In genomic region chr17:81889602-81890001, GRCh38 we compare ENCODE assay signal across 8 cellular contexts. TPM values are rescaled to one million over a fixed set of nuclear protein-coding genes. Genes with fewer than 3 reads are reported as not detected.
DNase-seq lines count a peak whose midpoint lies in the region; ATAC-seq, FAIRE-seq and TF ChIP-seq lines count a peak whose summit lies in the region.
"Had no signal": no experiment of that assay in that cellular context is flagged by ENCODE, and none has a peak within 500 bp of the region (broad histone marks: within the 10 kb centered on the region; RNA-seq: fewer than 3 reads in every experiment).

No MANE protein-coding gene starts in this region.

- SMC1A ChIA-PET in GM12878 (lab: Charles Lee; ENCODE audit: uncharacterized antibody, unreplicated experiment): no interaction called here

- peak overlapping the region; percentile 96 for H3K4me3 ChIP-seq in DOHH2 (ENCODE audit: low read length)
- H3K4me3 ChIP-seq in LNCaP clone FGC (ENCODE audit: low read depth, low read length): peak overlapping the region; percentile 98
- peak overlapping the region; percentile 91; the same call in 1 of the 2 replicates for H3K4me3 ChIP-seq in GM12878
- peak overlapping the region; percentile 88 for H3K4me3 ChIP-seq in neural cell (ENCODE audit: low read length)

- TF ChIP-seq RAD21 in GM12878 (IDR thresholded peaks at IDR 0.05; ENCODE audit: insufficient read depth, low read depth, low read length): no peak
- TF ChIP-seq RAD21 in neural cell (conservative IDR thresholded peaks at IDR 0.05): no peak

- no TSS peak for BruUV-seq in GM12878 (replicated peaks; lab: Mats Ljungman, UMichigan)

- 90% methylated on average over 9 of the region's 9 CpGs for WGBS in GM12878 (ENCODE audit: insufficient coverage, insufficient replicate concordance, low lambda C conversion rate, missing lambda C conversion rate)

- intact Hi-C loops in GM12878 (cut with micrococcal nuclease; ENCODE audit: unreplicated experiment): loop anchor here (2.0 kb wide), 1 partner anchor 17 kb away; no protein-coding TSS in a partner anchor

- peak overlapping the region; percentile 98 for H3K9ac ChIP-seq in GM12878 (ENCODE audit: control insufficient read depth, insufficient read depth, low read length)
- H3K9ac ChIP-seq in neural cell (ENCODE audit: low read length): no peak overlapping the region

- H3K27me3 ChIP-seq in DOHH2 (ENCODE audit: control insufficient read depth, low read length) (no peaks in the 10 kb centered on the region), GM12878 (replicated peaks in 1 of 2; ENCODE audit: control insufficient read depth in 2 of 2, insufficient read depth in 2 of 2, low read length in 1 of 2) (no peaks in the 10 kb centered on the region), neural cell (ENCODE audit: insufficient read depth, low read depth, low read length) (no peaks in the 10 kb centered on the region)

- no peak for DNase-seq in LNCaP clone FGC (ENCODE audit: low read depth)
- DNase-seq in GM12878 (ENCODE audit: low read depth, low spot score): no peak
- DNase-seq in kidney glomerular epithelial cell (lab: John Stamatoyannopoulos, UW): no peak
- no peak for DNase-seq in stimulated activated CD8-positive, alpha-beta memory T cell treated with anti-CD3 and anti-CD28 coated beads, Interleukin-4, amount 100 ng/mL, for 48 hours
- DNase-seq: activated CD4-positive, alpha-beta T cell treated with anti-CD3 and anti-CD28 coated beads, Interleukin-2, amount 50 U/mL, for 1 hour had no signal

- CTCF ChIA-PET in GM12878 (lab: Yijun Ruan, JAX): no interaction called here

- H2AFZ ChIP-seq in GM12878 (ENCODE audit: control insufficient read depth, low read depth, low read length) (no peak overlapping the region), neural cell (ENCODE audit: low read depth, low read length) (no peak overlapping the region)

- H4K20me1 ChIP-seq in DOHH2 (ENCODE audit: control insufficient read depth, insufficient read depth, low read depth, low read length) (peaks cover 9% of the 10 kb centered on the region), GM12878 (ENCODE audit: control insufficient read depth, insufficient read depth) (0 out of 2 replicates have a peak, but pooled peaks cover 3% of the 10 kb centered on the region), neural cell (ENCODE audit: insufficient read depth) (no peaks in the 10 kb centered on the region)

- H3K9me3 ChIP-seq in DOHH2 (ENCODE audit: control insufficient read depth, insufficient read depth, low read length) (no peaks in the 10 kb centered on the region), GM12878 (replicated peaks; ENCODE audit: control insufficient read depth, insufficient read depth, low read length) (no peaks in the 10 kb centered on the region), neural cell (ENCODE audit: low read length) (no peaks in the 10 kb centered on the region)

- TF ChIP-seq CTCF in DOHH2 (IDR thresholded peaks at IDR 0.05; ENCODE audit: low read depth, low read length, poor library complexity, severe bottlenecking): no peak
- no peak for TF ChIP-seq CTCF in LNCaP clone FGC (IDR thresholded peaks at IDR 0.05; ENCODE audit: control insufficient read depth, extremely low read depth, insufficient read depth)
- TF ChIP-seq CTCF in GM12878 (IDR thresholded peaks at IDR 0.05 in 2 of 3, conservative IDR thresholded peaks at IDR 0.05 in 1 of 3; ENCODE audit: control insufficient read depth in 2 of 3, extremely low read depth in 1 of 3, insufficient read depth in 1 of 3, low read depth in 3 of 3, low read length in 3 of 3): no peak
- TF ChIP-seq CTCF in neural cell (IDR thresholded peaks at IDR 0.05; ENCODE audit: poor library complexity, severe bottlenecking): no peak

- in situ Hi-C loops in GM12878 (cut with MboI): no loop called here

- H3K9me2 ChIP-seq in DOHH2 (replicated peaks; ENCODE audit: control insufficient read depth, low read length) (no peaks in the 10 kb centered on the region), neural cell (ENCODE audit: insufficient read depth, low read length) (no peaks in the 10 kb centered on the region)

- H3K27ac ChIP-seq in DOHH2 (ENCODE audit: low read depth, low read length): peak overlapping the region; percentile 53
- H3K27ac ChIP-seq in GM12878 (ENCODE audit: control insufficient read depth, insufficient read depth): no peak overlapping the region
- H3K27ac ChIP-seq in neural cell (ENCODE audit: low read length): no peak overlapping the region

- TF ChIP-seq POLR2A in GM12878 (IDR thresholded peaks at IDR 0.05; ENCODE audit: low read depth, low read length): no peak

- TF ChIP-seq EP300 in GM12878 (IDR thresholded peaks at IDR 0.05; ENCODE audit: borderline replicate concordance in 1 of 2, control insufficient read depth in 1 of 2, low read depth in 2 of 2, low read length in 2 of 2) (no peak), neural cell (conservative IDR thresholded peaks at IDR 0.05; ENCODE audit: poor library complexity, severe bottlenecking) (no peak)

- RAD21 ChIA-PET in GM12878 (lab: Charles Lee; ENCODE audit: unreplicated experiment): no interaction called here

- H3K36me3 ChIP-seq in DOHH2 (ENCODE audit: control insufficient read depth, low read length): peaks cover 78% of the 10 kb centered on the region
- H3K36me3 ChIP-seq in GM12878 (ENCODE audit: control insufficient read depth in 2 of 2, insufficient read depth in 2 of 2, low read length in 1 of 2): peaks cover 22 to 26% of the 10 kb centered on the region in 2 experiments; a peak in 3 of 4 replicates
- H3K36me3 ChIP-seq in neural cell (ENCODE audit: insufficient read depth, low read length): no peaks in the 10 kb centered on the region

- H3F3A ChIP-seq in DOHH2 (ENCODE audit: control insufficient read depth, insufficient read depth) (peaks cover 11% of the 10 kb centered on the region), neural cell (ENCODE audit: insufficient read depth, low read length, poor library complexity, severe bottlenecking) (no peaks in the 10 kb centered on the region)

- H3K4me1 ChIP-seq in DOHH2 (ENCODE audit: control insufficient read depth, low read length): peaks cover 38% of the 10 kb centered on the region
- H3K4me1 ChIP-seq in GM12878 (ENCODE audit: control insufficient read depth, insufficient read depth, low read length): peaks cover 30% of the 10 kb centered on the region

- ATAC-seq in GM12878 (no peak), GM21737 (IDR thresholded peaks at IDR 0.05; ENCODE audit: unreplicated experiment) (no peak)

- POLR2A ChIA-PET in GM12878 (lab: Charles Lee): interaction anchor here (0.6 kb wide), 1 partner anchor 9 kb away, joined by 4 read pairs; no protein-coding TSS in a partner anchor

- no peak for FAIRE-seq in GM12878 (lab: Jason Lieb, UNC)

- peaks cover 92% of the 10 kb centered on the region for H3K79me2 ChIP-seq in DOHH2 (ENCODE audit: control insufficient read depth, low read length)
- H3K79me2 ChIP-seq in GM12878 (ENCODE audit: control insufficient read depth, insufficient read depth, low read length): peaks cover 52% of the 10 kb centered on the region
- H3K79me2 ChIP-seq in neural cell (replicated peaks; ENCODE audit: insufficient read depth, low read length): peaks cover 13% of the 10 kb centered on the region

- peak overlapping the region; percentile 93 for H3K4me2 ChIP-seq in DOHH2 (ENCODE audit: low read length)
- H3K4me2 ChIP-seq in GM12878 (ENCODE audit: control insufficient read depth, insufficient read depth): peak overlapping the region; percentile 97
- no peak overlapping the region for H3K4me2 ChIP-seq in neural cell (ENCODE audit: low read length)

RNA-seq across cellular contexts. Expression of gene ALYREF, which starts 1.8 kb away (rescaled TPM):
- 21.8 and 38.6 TPM in 2 replicates for total RNA-seq in GM12878 (2013; cell fraction: nucleolus; rRNA removed)
- total RNA-seq in GM12878 (2014; rRNA removed) (253 and 263 TPM in 2 replicates), GM12878 (2014; rRNA removed; fragmentation: Illumina TruSeq; extraction: Trizol) (140 and 158 TPM in 2 replicates), GM12878 (2021) (238 and 240 TPM in 2 replicates)
- 58.1 TPM for polyA plus RNA-seq in GM12878 (2011; ENCODE audit: low read depth)
- polyA plus RNA-seq in GM12878 (2011; rRNA removed) (61.5 and 103 TPM in 2 replicates), GM12878 (2014; fragmentation: Illumina TruSeq; extraction: Trizol) (29.4 and 105 TPM in 2 replicates), GM12878 (2014; fragmentation: Nextera tagmentation; extraction: Ambion mirVana) (10 to 100 TPM in 1 of 2 experiments, 1 to 10 TPM in 1; 2.4 to 11.4 TPM), GM12878 (2014; rRNA removed) (208 and 229 TPM in 2 replicates), GM12878 (2016; fragmentation: Nextera tagmentation; extraction: Ambion mirVana) (10 to 100 TPM in 1 of 2 experiments, 1 to 10 TPM in 1; 9.8 to 17.7 TPM), neural cell (73.3 and 81.4 TPM in 2 replicates)
- 120 and 169 TPM in 2 replicates for polyA plus RNA-seq in GM12878 (2011; cell fraction: cytosol; rRNA removed)
- polyA plus RNA-seq in GM12878 (2011; cell fraction: nucleus; rRNA removed): 85.8 and 146 TPM in 2 replicates
- 79.2 and 87.4 TPM in 2 replicates for polyA plus RNA-seq in GM12878 (2012)
- 100 and 120 TPM in 2 replicates for polyA minus RNA-seq in GM12878 (2011; rRNA and poly(A)+ RNA removed)
- polyA minus RNA-seq in GM12878 (2011; cell fraction: cytosol; rRNA and poly(A)+ RNA removed): 57.5 and 67.0 TPM in 2 replicates
- 28.9 and 51.9 TPM in 2 replicates for polyA minus RNA-seq in GM12878 (2011; cell fraction: nucleus; rRNA and poly(A)+ RNA removed)
- polyA minus RNA-seq in neural cell: 69.3 and 80.3 TPM in 2 replicates

RNA-seq across cellular contexts. Expression of gene ANAPC11, which starts 1.9 kb away (rescaled TPM):
- 22.9 and 24.4 TPM in 2 replicates for total RNA-seq in GM12878 (2013; cell fraction: nucleolus; rRNA removed)
- total RNA-seq in GM12878 (2014; rRNA removed): 141 and 152 TPM in 2 replicates
- 49.3 and 59.3 TPM in 2 replicates for total RNA-seq in GM12878 (2014; rRNA removed; fragmentation: Illumina TruSeq; extraction: Trizol)
- 137 and 147 TPM in 2 replicates for total RNA-seq in GM12878 (2021)
- polyA plus RNA-seq in GM12878 (2011; ENCODE audit: low read depth): 99.4 TPM
- 119 and 207 TPM in 2 replicates for polyA plus RNA-seq in GM12878 (2011; rRNA removed)
- polyA plus RNA-seq in GM12878 (2011; cell fraction: cytosol; rRNA removed): 481 and 566 TPM in 2 replicates
- 269 and 316 TPM in 2 replicates for polyA plus RNA-seq in GM12878 (2011; cell fraction: nucleus; rRNA removed)
- 164 and 182 TPM in 2 replicates for polyA plus RNA-seq in GM12878 (2012)
- 5.6 and 28.5 TPM in 2 replicates for polyA plus RNA-seq in GM12878 (2014; fragmentation: Illumina TruSeq; extraction: Trizol)
- 100 to 1,000 TPM; 127 to 173 TPM for polyA plus RNA-seq in GM12878 (2014; fragmentation: Nextera tagmentation; extraction: Ambion mirVana)
- polyA plus RNA-seq in GM12878 (2014; rRNA removed): 210 and 211 TPM in 2 replicates
- polyA plus RNA-seq in GM12878 (2016; fragmentation: Nextera tagmentation; extraction: Ambion mirVana): 100 to 1,000 TPM; 394 to 395 TPM
- 62.8 and 104 TPM in 2 replicates for polyA minus RNA-seq in GM12878 (2011; rRNA and poly(A)+ RNA removed)
- 33.7 and 40.1 TPM in 2 replicates for polyA minus RNA-seq in GM12878 (2011; cell fraction: cytosol; rRNA and poly(A)+ RNA removed)
- polyA minus RNA-seq in GM12878 (2011; cell fraction: nucleus; rRNA and poly(A)+ RNA removed): 18.4 and 24.2 TPM in 2 replicates
- polyA plus RNA-seq in neural cell: 371 and 389 TPM in 2 replicates
- polyA minus RNA-seq in neural cell: 66.0 and 75.2 TPM in 2 replicates

RNA-seq across cellular contexts. Expression of gene NPB, which starts 12.4 kb away (rescaled TPM):
- total RNA-seq in GM12878 (2013; cell fraction: nucleolus; rRNA removed): 1.0 and 1.3 TPM in 2 replicates
- total RNA-seq in GM12878 (2014; rRNA removed) (0.05 and 0.23 TPM in 2 replicates), GM12878 (2014; rRNA removed; fragmentation: Illumina TruSeq; extraction: Trizol) (0.09 and 0.13 TPM in 2 replicates), GM12878 (2021) (0.29 TPM in 1 of 2 replicates, not detected in the other)
- 1.1 TPM for polyA plus RNA-seq in GM12878 (2011; ENCODE audit: low read depth)
- polyA plus RNA-seq in GM12878 (2011; rRNA removed) (0.04 and 0.07 TPM in 2 replicates), GM12878 (2014; fragmentation: Illumina TruSeq; extraction: Trizol) (0.03 TPM in 1 of 2 replicates, not detected in the other), GM12878 (2014; fragmentation: Nextera tagmentation; extraction: Ambion mirVana) (under 1 TPM; 0.24 to 0.40 TPM), GM12878 (2014; rRNA removed) (0.04 and 0.12 TPM in 2 replicates), GM12878 (2016; fragmentation: Nextera tagmentation; extraction: Ambion mirVana) (under 1 TPM in 1 of 2 experiments, not detected in 1; 0.16 TPM), neural cell (1.3 and 1.7 TPM in 2 replicates)
- 0.03 TPM in 1 of 2 replicates, not detected in the other for polyA plus RNA-seq in GM12878 (2011; cell fraction: cytosol; rRNA removed)
- polyA plus RNA-seq in GM12878 (2011; cell fraction: nucleus; rRNA removed): 0.07 and 0.09 TPM in 2 replicates
- 0.07 and 0.15 TPM in 2 replicates for polyA plus RNA-seq in GM12878 (2012)
- 0.51 and 0.72 TPM in 2 replicates for polyA minus RNA-seq in GM12878 (2011; rRNA and poly(A)+ RNA removed)
- polyA minus RNA-seq in GM12878 (2011; cell fraction: cytosol; rRNA and poly(A)+ RNA removed): not detected in 2 replicates
- 0.36 and 0.77 TPM in 2 replicates for polyA minus RNA-seq in GM12878 (2011; cell fraction: nucleus; rRNA and poly(A)+ RNA removed)
- polyA minus RNA-seq in neural cell: 2.5 and 4.4 TPM in 2 replicates

RNA-seq across cellular contexts. Expression of gene ARHGDIA, which starts 18.5 kb away (rescaled TPM):
- total RNA-seq in GM12878 (2013; cell fraction: nucleolus; rRNA removed): 115 and 120 TPM in 2 replicates
- total RNA-seq in GM12878 (2014; rRNA removed) (139 and 180 TPM in 2 replicates), GM12878 (2014; rRNA removed; fragmentation: Illumina TruSeq; extraction: Trizol) (124 and 125 TPM in 2 replicates), GM12878 (2021) (538 and 552 TPM in 2 replicates)
- polyA plus RNA-seq in GM12878 (2011; ENCODE audit: low read depth): 219 TPM
- polyA plus RNA-seq in GM12878 (2011; rRNA removed) (18.6 and 39.5 TPM in 2 replicates), GM12878 (2014; fragmentation: Illumina TruSeq; extraction: Trizol) (24.3 and 159 TPM in 2 replicates), GM12878 (2014; fragmentation: Nextera tagmentation; extraction: Ambion mirVana) (10 to 100 TPM; 17.9 to 47.8 TPM), GM12878 (2014; rRNA removed) (184 and 246 TPM in 2 replicates), GM12878 (2016; fragmentation: Nextera tagmentation; extraction: Ambion mirVana) (100 to 1,000 TPM; 336 to 349 TPM), neural cell (16.1 and 26.9 TPM in 2 replicates)
- 75.8 and 96.8 TPM in 2 replicates for polyA plus RNA-seq in GM12878 (2011; cell fraction: cytosol; rRNA removed)
- polyA plus RNA-seq in GM12878 (2011; cell fraction: nucleus; rRNA removed): 178 and 263 TPM in 2 replicates
- polyA plus RNA-seq in GM12878 (2012): 247 and 301 TPM in 2 replicates
- 18.3 and 38.9 TPM in 2 replicates for polyA minus RNA-seq in GM12878 (2011; rRNA and poly(A)+ RNA removed)
- polyA minus RNA-seq in GM12878 (2011; cell fraction: cytosol; rRNA and poly(A)+ RNA removed): 59.9 and 91.7 TPM in 2 replicates
- polyA minus RNA-seq in GM12878 (2011; cell fraction: nucleus; rRNA and poly(A)+ RNA removed): 72.5 and 108 TPM in 2 replicates
- 27.8 and 42.6 TPM in 2 replicates for polyA minus RNA-seq in neural cell

RNA-seq across cellular contexts. Expression of gene PCYT2, which starts 21.6 kb away (rescaled TPM):
- total RNA-seq in GM12878 (2013; cell fraction: nucleolus; rRNA removed): 42.8 and 47.2 TPM in 2 replicates
- 50.7 and 53.2 TPM in 2 replicates for total RNA-seq in GM12878 (2014; rRNA removed)
- 23.5 and 25.4 TPM in 2 replicates for total RNA-seq in GM12878 (2014; rRNA removed; fragmentation: Illumina TruSeq; extraction: Trizol)
- total RNA-seq in GM12878 (2021): 56.7 and 57.3 TPM in 2 replicates
- polyA plus RNA-seq in GM12878 (2011; ENCODE audit: low read depth): 8.4 TPM
- 23.1 and 39.3 TPM in 2 replicates for polyA plus RNA-seq in GM12878 (2011; rRNA removed)
- polyA plus RNA-seq in GM12878 (2011; cell fraction: cytosol; rRNA removed): 35.7 and 54.3 TPM in 2 replicates
- 196 and 208 TPM in 2 replicates for polyA plus RNA-seq in GM12878 (2011; cell fraction: nucleus; rRNA removed)
- polyA plus RNA-seq in GM12878 (2012): 23.5 and 27.3 TPM in 2 replicates
- polyA plus RNA-seq in GM12878 (2014; fragmentation: Illumina TruSeq; extraction: Trizol): 27.7 and 33.3 TPM in 2 replicates
- 1 to 10 TPM in 1 of 2 experiments, under 1 TPM in 1; 0.63 to 1.2 TPM for polyA plus RNA-seq in GM12878 (2014; fragmentation: Nextera tagmentation; extraction: Ambion mirVana)
- polyA plus RNA-seq in GM12878 (2014; rRNA removed): 52.6 and 68.7 TPM in 2 replicates
- 10 to 100 TPM; 58.2 to 72.0 TPM for polyA plus RNA-seq in GM12878 (2016; fragmentation: Nextera tagmentation; extraction: Ambion mirVana)
- polyA minus RNA-seq in GM12878 (2011; rRNA and poly(A)+ RNA removed): 28.7 and 37.6 TPM in 2 replicates
- polyA minus RNA-seq in GM12878 (2011; cell fraction: cytosol; rRNA and poly(A)+ RNA removed): 7.6 and 16.2 TPM in 2 replicates
- 47.8 and 54.3 TPM in 2 replicates for polyA minus RNA-seq in GM12878 (2011; cell fraction: nucleus; rRNA and poly(A)+ RNA removed)
- 28.9 and 35.3 TPM in 2 replicates for polyA plus RNA-seq in neural cell
- 22.8 and 28.7 TPM in 2 replicates for polyA minus RNA-seq in neural cell
